Comparison of ENCODE assay signal across 8 cellular contexts in the genomic region with DNA sequence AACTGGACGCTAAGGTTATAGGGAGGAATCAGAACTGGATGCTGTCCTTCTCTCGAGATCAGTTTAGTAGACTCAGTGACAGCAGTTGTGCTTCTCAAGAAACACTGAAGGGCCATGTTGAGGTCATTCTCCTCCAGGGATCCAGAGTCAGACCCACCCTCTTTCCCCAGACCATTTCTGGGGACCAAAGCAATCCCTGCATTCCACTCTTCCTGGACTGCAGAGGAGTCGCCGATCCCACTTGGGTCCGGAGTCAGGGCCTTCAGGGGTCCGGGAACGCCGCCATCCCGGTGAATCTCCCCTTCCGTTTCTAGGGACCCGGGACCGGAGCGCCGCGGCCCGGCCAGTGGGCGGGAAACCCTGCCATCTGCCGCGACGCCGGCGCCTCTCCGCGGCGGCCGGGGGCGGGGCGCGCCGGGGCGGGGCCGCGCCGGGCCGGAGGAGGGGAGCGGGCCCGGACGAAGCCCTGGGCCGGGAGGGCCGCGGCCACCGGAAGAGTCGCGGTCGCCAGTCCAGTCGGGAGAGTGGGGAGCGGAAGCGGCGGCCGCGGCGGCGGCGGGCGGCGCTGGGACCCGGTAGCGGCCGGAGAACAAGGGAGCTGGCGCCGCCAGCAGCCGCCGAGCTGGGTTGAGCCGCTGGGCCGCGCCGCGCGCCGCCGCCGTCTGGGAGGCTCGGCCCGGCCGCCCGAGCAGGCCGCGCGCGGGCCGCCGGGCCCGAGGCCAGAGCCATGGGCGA. TPM values are rescaled to one million over a fixed set of nuclear protein-coding genes. Genes with fewer than 3 reads are reported as not detected.
DNase-seq lines count a peak whose midpoint lies in the region; ATAC-seq and TF ChIP-seq lines count a peak whose summit lies in the region.

A gene (plus strand): TSS at position 469 of the 735 bp plus-strand sequence. CDS start 259 bp downstream, at position 728.

- H3K27ac Mint-ChIP-seq in CD4-positive, CD25-positive, alpha-beta regulatory T cell, result peak within 1 kb of the TSS; percentile 90 to 92 (median 91)

- no peaks in the 10 kb centered on the region for H3K9me3 Mint-ChIP-seq in CD4-positive, CD25-positive, alpha-beta regulatory T cell
- H3K9me3 Mint-ChIP-seq in activated T-cell treated with anti-CD3 and anti-CD28 coated beads, Interleukin-2, amount 50 U/mL, for 4 hours, result no peaks in the 10 kb centered on the region

- no peaks in the 10 kb centered on the region for H3K9me3 ChIP-seq in CD4-positive, CD25-positive, alpha-beta regulatory T cell (ENCODE audit: control insufficient read depth in 2 of 2, low read length in 2 of 2)
- H3K9me3 ChIP-seq in esophagus muscularis mucosa, result no peaks in the 10 kb centered on the region

- WGBS in esophagus muscularis mucosa, result 14% methylated on average over 2 of the region's 84 CpGs

- no peaks in the 10 kb centered on the region for H3K27me3 Mint-ChIP-seq in CD4-positive, CD25-positive, alpha-beta regulatory T cell
- H3K27me3 Mint-ChIP-seq in activated T-cell treated with anti-CD3 and anti-CD28 coated beads, Interleukin-2, amount 50 U/mL, for 4 hours (ENCODE audit: low read depth), result no peaks in the 10 kb centered on the region

- peak within 1 kb of the TSS; percentile 68 to 98 (median 94) for H3K4me3 Mint-ChIP-seq in CD4-positive, CD25-positive, alpha-beta regulatory T cell
- peak within 1 kb of the TSS; percentile 93 for H3K4me3 Mint-ChIP-seq in activated T-cell treated with anti-CD3 and anti-CD28 coated beads, Interleukin-2, amount 50 U/mL, for 4 hours

- peak within 1 kb of the TSS; percentile 51 for H3K27ac ChIP-seq in CD4-positive, CD25-positive, alpha-beta regulatory T cell (ENCODE audit: insufficient read depth, low read length, poor library complexity, severe bottlenecking)
- peak within 1 kb of the TSS; percentile 89 to 96 (median 95) for H3K27ac ChIP-seq in esophagus muscularis mucosa (replicated peaks in 1 of 4)
- H3K27ac ChIP-seq in temporal lobe (ENCODE audit: low read depth, low read length), result peak within 1 kb of the TSS; percentile 91

- H3K4me1 ChIP-seq in CD4-positive, CD25-positive, alpha-beta regulatory T cell (ENCODE audit: control insufficient read depth, insufficient read depth, low read length, poor library complexity, severe bottlenecking), result peaks cover 25% of the 10 kb centered on the region
- H3K4me1 ChIP-seq in esophagus muscularis mucosa, result peaks cover 49 to 55% (median 54%) of the 10 kb centered on the region in 4 donors

- peaks cover 3% of the 10 kb centered on the region for H3K36me3 Mint-ChIP-seq in CD4-positive, CD25-positive, alpha-beta regulatory T cell
- H3K36me3 Mint-ChIP-seq in activated T-cell treated with anti-CD3 and anti-CD28 coated beads, Interleukin-2, amount 50 U/mL, for 4 hours (ENCODE audit: insufficient read depth), result no peaks in the 10 kb centered on the region

- H3K36me3 ChIP-seq in CD4-positive, CD25-positive, alpha-beta regulatory T cell (ENCODE audit: control insufficient read depth, insufficient read depth, low read length), result no peaks in the 10 kb centered on the region
- no peaks in the 10 kb centered on the region for H3K36me3 ChIP-seq in esophagus muscularis mucosa

- peak; percentile 32 to 46 (median 45) for DNase-seq in CD4-positive, CD25-positive, alpha-beta regulatory T cell
- DNase-seq in NCI-H748 treated with DMSO at 0.1 percent for 48 hours (lab: John Stamatoyannopoulos, UW) (peak; percentile 12), esophagus muscularis mucosa (ENCODE audit: extremely low spot score) (no peak), mucosa of gallbladder (ENCODE audit: low spot score) (peak; percentile 55)
- peak; percentile 25 for DNase-seq in activated T-cell treated with anti-CD3 and anti-CD28 coated beads, Interleukin-2, amount 50 U/mL, for 4 hours

- ATAC-seq in CD4-positive, CD25-positive, alpha-beta regulatory T cell (ENCODE audit: low read depth in 2 of 2), result peak; percentile 65 to 69
- peak; percentile 73 for ATAC-seq in HG03175 (IDR thresholded peaks at IDR 0.05; ENCODE audit: unreplicated experiment)
- ATAC-seq in activated T-cell treated with anti-CD3 and anti-CD28 coated beads, Interleukin-2, amount 50 U/mL, for 4 hours, result peak; percentile 77 to 83

- TF ChIP-seq POLR2A in GM19193 (IDR thresholded peaks at IDR 0.05; ENCODE audit: extremely low read depth, insufficient read depth, insufficient read length) (peak; percentile 42), esophagus muscularis mucosa (IDR thresholded peaks at IDR 0.05; ENCODE audit: low read depth) (no peak)

- no peak for TF ChIP-seq CTCF in esophagus muscularis mucosa (IDR thresholded peaks at IDR 0.05)

- TF ChIP-seq EP300 in esophagus muscularis mucosa (IDR thresholded peaks at IDR 0.05), result no peak

- peak within 1 kb of the TSS; percentile 68 for H3K4me3 ChIP-seq in CD4-positive, CD25-positive, alpha-beta regulatory T cell (ENCODE audit: low read depth, low read length)
- peak within 1 kb of the TSS; percentile 70 to 98 (median 96) for H3K4me3 ChIP-seq in esophagus muscularis mucosa

- no peaks in the 10 kb centered on the region for H3K27me3 ChIP-seq in CD4-positive, CD25-positive, alpha-beta regulatory T cell (ENCODE audit: control insufficient read depth, insufficient read depth, low read length)
- no peaks in the 10 kb centered on the region for H3K27me3 ChIP-seq in esophagus muscularis mucosa

- H3K4me1 Mint-ChIP-seq in CD4-positive, CD25-positive, alpha-beta regulatory T cell, result peaks cover under 1 to 33% (median 21%) of the 10 kb centered on the region in 4 donors
- H3K4me1 Mint-ChIP-seq in activated T-cell treated with anti-CD3 and anti-CD28 coated beads, Interleukin-2, amount 50 U/mL, for 4 hours (ENCODE audit: low read depth), result peaks cover 23% of the 10 kb centered on the region

- intact Hi-C loops in esophagus muscularis mucosa (cut with DNase I), result loop anchor here (1.0 kb wide), 1 partner anchor 32 kb away; no protein-coding TSS in a partner anchor

RNA-seq across cellular contexts. Expression of the gene that starts here (rescaled TPM):
- total RNA-seq in CD4-positive, CD25-positive, alpha-beta regulatory T cell, result 36.2 TPM
- 10 to 100 TPM in 1 of 4 donors, 1 to 10 TPM in 3; 4.1 to 11.0 (median 5.9) TPM for polyA plus RNA-seq in CD4-positive, CD25-positive, alpha-beta regulatory T cell
- 10 to 100 TPM; 38.7 to 46.4 (median 40.3) TPM for total RNA-seq in activated T-cell treated with anti-CD3 and anti-CD28 coated beads, Interleukin-2, amount 50 U/mL, for 4 hours
- 100 to 1,000 TPM in 2 of 4 donors, 10 to 100 TPM in 2; 64.0 to 119 (median 86.3) TPM for total RNA-seq in esophagus muscularis mucosa
- total RNA-seq in mucosa of gallbladder, result 99.2 TPM
- total RNA-seq in temporal lobe, result 28.0 TPM
